In the genomic region with DNA sequence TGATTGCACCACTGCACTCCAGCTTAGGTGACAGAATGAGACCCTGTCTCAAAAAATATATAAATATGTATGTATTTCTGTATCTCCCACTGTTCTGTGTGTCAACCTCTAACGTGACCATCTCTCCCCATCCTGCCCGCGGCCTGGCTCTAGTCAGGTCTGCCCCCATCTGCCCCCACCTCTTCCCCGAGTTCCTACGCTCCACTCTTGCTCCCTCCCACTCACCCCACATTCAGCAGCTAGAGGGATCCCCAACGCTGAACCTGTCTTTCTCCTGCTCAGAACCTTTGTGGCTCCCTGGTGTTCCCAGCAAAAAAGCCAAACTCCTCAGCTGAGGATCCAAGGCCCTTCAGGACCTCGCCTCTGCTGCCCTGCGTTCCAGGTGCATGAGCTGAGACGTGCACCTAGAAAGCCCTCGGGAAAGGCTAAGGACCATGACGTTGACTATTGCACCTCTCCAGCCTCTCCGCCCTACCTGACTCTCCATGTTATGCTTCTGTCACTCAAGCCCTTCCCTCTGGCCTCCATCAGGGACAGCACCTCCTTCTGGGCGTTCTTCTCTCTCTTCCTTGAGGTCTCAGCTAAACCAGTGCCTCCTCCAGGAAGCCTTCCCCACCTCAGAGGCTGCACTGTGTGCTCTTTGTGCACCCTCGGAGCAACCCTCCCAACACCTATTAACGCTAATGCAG, we compare ENCODE assay signal across 1 cellular context.
TF ChIP-seq lines count a peak whose summit lies in the region.

No MANE protein-coding gene starts in this region.

TF ChIP-seq in K562, 482 proteins besides CTCF, POLR2A, EP300 and RAD21:
- TF ChIP-seq BCOR (IDR thresholded peaks at IDR 0.05): peak; percentile 50; the same call in 1 of the 2 replicates
- no peak for TF ChIP-seq PHF8 (IDR thresholded peaks at IDR 0.05; ENCODE audit: borderline replicate concordance, low read length)
- TF ChIP-seq KDM1A (IDR thresholded peaks at IDR 0.05): peak in 1 of 2 experiments; percentile 29; a peak in 1 of 4 replicates
- TF ChIP-seq, protein P1, sequence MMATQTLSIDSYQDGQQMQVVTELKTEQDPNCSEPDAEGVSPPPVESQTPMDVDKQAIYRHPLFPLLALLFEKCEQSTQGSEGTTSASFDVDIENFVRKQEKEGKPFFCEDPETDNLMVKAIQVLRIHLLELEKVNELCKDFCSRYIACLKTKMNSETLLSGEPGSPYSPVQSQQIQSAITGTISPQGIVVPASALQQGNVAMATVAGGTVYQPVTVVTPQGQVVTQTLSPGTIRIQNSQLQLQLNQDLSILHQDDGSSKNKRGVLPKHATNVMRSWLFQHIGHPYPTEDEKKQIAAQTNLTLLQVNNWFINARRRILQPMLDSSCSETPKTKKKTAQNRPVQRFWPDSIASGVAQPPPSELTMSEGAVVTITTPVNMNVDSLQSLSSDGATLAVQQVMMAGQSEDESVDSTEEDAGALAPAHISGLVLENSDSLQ (IDR thresholded peaks at IDR 0.05): peak; percentile 83
- TF ChIP-seq ZFP36 (IDR thresholded peaks at IDR 0.05; ENCODE audit: low read depth, low read length, partially characterized antibody): peak; percentile 94
